In genomic region chr15:42035362-42035761, GRCh38 we compare ENCODE assay signal across 9 cellular contexts. TPM values are rescaled to one million over a fixed set of nuclear protein-coding genes. Genes with fewer than 3 reads are reported as not detected.
A peak's percentile ranks its signal among the peaks of the same experiment; 100 is the strongest.
DNase-seq lines count a peak whose midpoint lies in the region; ATAC-seq and TF ChIP-seq lines count a peak whose summit lies in the region.
"Had no signal": no experiment of that assay in that cellular context is flagged by ENCODE, and none has a peak within 500 bp of the region (broad histone marks: within the 10 kb centered on the region; RNA-seq: fewer than 3 reads in every experiment).

No MANE protein-coding gene starts in this region.

- peaks cover 10% of the 10 kb centered on the region for H3K4me1 Mint-ChIP-seq in activated CD8-positive, alpha-beta T cell treated with anti-CD3 and anti-CD28 coated beads for 36 hours (ENCODE audit: low read depth)
- H3K4me1 Mint-ChIP-seq in activated CD8-positive, alpha-beta T cell treated with anti-CD3 and anti-CD28 coated beads, Interleukin-2, amount 10 ng/mL, durations not matched to agents 7 days and 5 days (ENCODE audit: low read depth) = peaks cover 6% of the 10 kb centered on the region

- CTCF ChIA-PET in activated CD8-positive, alpha-beta T cell treated with anti-CD3 and anti-CD28 coated beads for 36 hours (lab: Charles Lee) = no interaction called here
- CTCF ChIA-PET in activated CD8-positive, alpha-beta T cell treated with anti-CD3 and anti-CD28 coated beads, Interleukin-2, amount 10 ng/mL, durations not matched to agents 7 days and 5 days (lab: Charles Lee) = no interaction called here

- POLR2A ChIA-PET in activated CD8-positive, alpha-beta T cell treated with anti-CD3 and anti-CD28 coated beads for 36 hours (lab: Charles Lee) = no interaction called here
- POLR2A ChIA-PET in activated CD8-positive, alpha-beta T cell treated with anti-CD3 and anti-CD28 coated beads, Interleukin-2, amount 10 ng/mL, durations not matched to agents 7 days and 5 days (lab: Charles Lee) = no interaction called here

- DNase-seq in activated CD8-positive, alpha-beta T cell treated with anti-CD3 and anti-CD28 coated beads for 36 hours = peak; percentile 35
- no peak for DNase-seq in activated CD8-positive, alpha-beta T cell treated with anti-CD3 and anti-CD28 coated beads, Interleukin-2, amount 10 ng/mL, durations not matched to agents 7 days and 5 days
- peak; percentile 22 to 35 for DNase-seq in activated CD4-positive, alpha-beta T cell treated with anti-CD3 and anti-CD28 coated beads, Interleukin-2, amount 50 U/mL, for 48 hours
- DNase-seq in stimulated activated naive CD8-positive, alpha-beta T cell treated with anti-CD3 and anti-CD28 coated beads, Interleukin-15, Interleukin-2, amounts not matched to agents 100 U/mL and 50 U/mL, for 24 hours = peak; percentile 29
- no peak for DNase-seq in ureter (ENCODE audit: low spot score)
- DNase-seq in middle frontal gyrus (ENCODE audit: extremely low spot score, low spot score) = no peak
- DNase-seq in posterior vena cava (ENCODE audit: low spot score) = no peak

- TF ChIP-seq CTCF in activated CD8-positive, alpha-beta T cell treated with anti-CD3 and anti-CD28 coated beads for 36 hours (IDR thresholded peaks at IDR 0.05) = no peak

- H3K4me3 Mint-ChIP-seq in activated CD8-positive, alpha-beta T cell treated with anti-CD3 and anti-CD28 coated beads for 36 hours = no peak overlapping the region
- H3K4me3 Mint-ChIP-seq in activated CD8-positive, alpha-beta T cell treated with anti-CD3 and anti-CD28 coated beads, Interleukin-2, amount 10 ng/mL, durations not matched to agents 7 days and 5 days = no peak overlapping the region

- no peaks in the 10 kb centered on the region for H3K27me3 Mint-ChIP-seq in activated CD8-positive, alpha-beta T cell treated with anti-CD3 and anti-CD28 coated beads for 36 hours
- H3K27me3 Mint-ChIP-seq in activated CD8-positive, alpha-beta T cell treated with anti-CD3 and anti-CD28 coated beads, Interleukin-2, amount 10 ng/mL, durations not matched to agents 7 days and 5 days (ENCODE audit: low read depth) = peaks cover 11% of the 10 kb centered on the region

- peak; percentile 34 for ATAC-seq in activated CD8-positive, alpha-beta T cell treated with anti-CD3 and anti-CD28 coated beads for 36 hours
- no peak for ATAC-seq in activated CD8-positive, alpha-beta T cell treated with anti-CD3 and anti-CD28 coated beads, Interleukin-2, amount 10 ng/mL, durations not matched to agents 7 days and 5 days
- ATAC-seq in HG03135 (IDR thresholded peaks at IDR 0.05; ENCODE audit: unreplicated experiment) = peak; percentile 70
- peak; percentile 45 for ATAC-seq in stimulated activated naive CD8-positive, alpha-beta T cell treated with anti-CD3 and anti-CD28 coated beads, Interleukin-15, Interleukin-2, amounts not matched to agents 100 U/mL and 50 U/mL, for 24 hours

- H3K36me3 Mint-ChIP-seq in activated CD8-positive, alpha-beta T cell treated with anti-CD3 and anti-CD28 coated beads for 36 hours (ENCODE audit: low read depth) = no peaks in the 10 kb centered on the region
- no peaks in the 10 kb centered on the region for H3K36me3 Mint-ChIP-seq in activated CD8-positive, alpha-beta T cell treated with anti-CD3 and anti-CD28 coated beads, Interleukin-2, amount 10 ng/mL, durations not matched to agents 7 days and 5 days (ENCODE audit: low read depth)

- peak overlapping the region; percentile 72 for H3K27ac Mint-ChIP-seq in activated CD8-positive, alpha-beta T cell treated with anti-CD3 and anti-CD28 coated beads for 36 hours
- no peak overlapping the region for H3K27ac Mint-ChIP-seq in activated CD8-positive, alpha-beta T cell treated with anti-CD3 and anti-CD28 coated beads, Interleukin-2, amount 10 ng/mL, durations not matched to agents 7 days and 5 days

- peaks cover 5% of the 10 kb centered on the region for H3K9me3 Mint-ChIP-seq in activated CD8-positive, alpha-beta T cell treated with anti-CD3 and anti-CD28 coated beads for 36 hours
- no peaks in the 10 kb centered on the region for H3K9me3 Mint-ChIP-seq in activated CD8-positive, alpha-beta T cell treated with anti-CD3 and anti-CD28 coated beads, Interleukin-2, amount 10 ng/mL, durations not matched to agents 7 days and 5 days (ENCODE audit: insufficient read depth)

- intact Hi-C loops in activated CD8-positive, alpha-beta T cell treated with anti-CD3 and anti-CD28 coated beads for 36 hours (cut with micrococcal nuclease) = no loop called here
- intact Hi-C loops in posterior vena cava (cut with DNase I) = no loop called here

RNA-seq across cellular contexts. Expression of gene PLA2G4E, which starts 14.5 kb away (rescaled TPM):
- not detected for total RNA-seq in activated CD8-positive, alpha-beta T cell treated with anti-CD3 and anti-CD28 coated beads for 36 hours
- not detected for total RNA-seq in activated CD8-positive, alpha-beta T cell treated with anti-CD3 and anti-CD28 coated beads, Interleukin-2, amount 10 ng/mL, durations not matched to agents 7 days and 5 days
- total RNA-seq in ureter (0.34 TPM), posterior vena cava (not detected)
- total RNA-seq: kidney epithelial cell had no signal

RNA-seq across cellular contexts. Expression of gene PLA2G4D, which starts 59.0 kb away (rescaled TPM):
- total RNA-seq in activated CD8-positive, alpha-beta T cell treated with anti-CD3 and anti-CD28 coated beads for 36 hours = not detected
- total RNA-seq in activated CD8-positive, alpha-beta T cell treated with anti-CD3 and anti-CD28 coated beads, Interleukin-2, amount 10 ng/mL, durations not matched to agents 7 days and 5 days = not detected
- total RNA-seq in ureter (0.13 TPM), posterior vena cava (not detected)
- total RNA-seq: kidney epithelial cell had no signal

Comparison
In these comparisons a context has a peak if more than half of its experiments do, and no peak if none do; other contexts are left out.
1. DNase-seq: peak in activated CD8-positive, alpha-beta T cell treated with anti-CD3 and anti-CD28 coated beads for 36 hours (single experiment), activated CD4-positive, alpha-beta T cell treated with anti-CD3 and anti-CD28 coated beads, Interleukin-2, amount 50 U/mL, for 48 hours (2 of 2) and stimulated activated naive CD8-positive, alpha-beta T cell treated with anti-CD3 and anti-CD28 coated beads, Interleukin-15, Interleukin-2, amounts not matched to agents 100 U/mL and 50 U/mL, for 24 hours (single experiment); none in activated CD8-positive, alpha-beta T cell treated with anti-CD3 and anti-CD28 coated beads, Interleukin-2, amount 10 ng/mL, durations not matched to agents 7 days and 5 days (single experiment), ureter (single experiment), middle frontal gyrus (single experiment) and posterior vena cava (single experiment).